ENCODE assay signal across 15 cellular contexts in the genomic region with DNA sequence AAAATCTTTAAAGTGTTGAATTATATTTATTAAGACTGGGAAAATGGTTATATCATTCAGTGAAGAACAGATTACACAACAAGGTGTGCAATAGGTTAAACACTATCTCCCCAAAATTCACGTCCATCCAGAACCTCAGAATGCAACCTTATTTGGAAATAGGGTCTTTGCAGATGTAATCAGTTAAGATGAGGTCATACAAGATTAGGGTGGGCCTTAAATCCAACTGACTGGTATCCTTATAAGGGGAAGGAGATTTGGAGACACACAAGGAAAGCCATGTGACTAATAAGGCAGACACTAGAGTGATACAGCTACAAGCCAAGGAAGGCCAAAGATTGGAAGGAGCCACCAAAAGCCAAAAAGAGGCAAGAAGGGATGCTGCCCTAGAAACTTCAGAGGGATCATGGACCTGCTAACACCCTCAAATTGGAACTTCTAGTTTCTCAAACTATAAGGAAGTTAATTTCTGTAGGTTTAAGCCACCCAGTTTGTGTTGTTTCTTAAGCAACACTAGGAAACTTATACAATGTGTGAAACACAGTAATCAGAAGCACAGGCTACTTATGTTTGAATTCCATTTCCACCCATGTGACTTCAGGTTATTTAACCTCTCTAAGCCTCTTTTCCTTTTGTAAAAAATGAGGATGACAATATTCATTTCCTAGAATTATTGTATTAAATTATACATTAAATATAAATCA. TPM values are rescaled to one million over a fixed set of nuclear protein-coding genes. Genes with fewer than 3 reads are reported as not detected.
DNase-seq lines count a peak whose midpoint lies in the region; ATAC-seq and TF ChIP-seq lines count a peak whose summit lies in the region.
"Had no signal": no experiment of that assay in that cellular context is flagged by ENCODE, and none has a peak within 500 bp of the region (broad histone marks: within the 10 kb centered on the region; RNA-seq: fewer than 3 reads in every experiment).

No MANE protein-coding gene starts in this region.

- no peaks in the 10 kb centered on the region for H3K9me3 ChIP-seq in CD8-positive, alpha-beta memory T cell (ENCODE audit: low read length)
- H3K9me3 ChIP-seq in IMR-90 (ENCODE audit: control insufficient read depth, insufficient read depth, low read length) (no peaks in the 10 kb centered on the region), osteoblast (ENCODE audit: low read depth, low read length) (no peaks in the 10 kb centered on the region), Caco-2 (no peaks in the 10 kb centered on the region)
- H3K9me3 ChIP-seq: tibial nerve had no signal

- TF ChIP-seq POLR2A in IMR-90 (IDR thresholded peaks at IDR 0.05; ENCODE audit: low read depth, low read length): no peak

- H3K4me1 ChIP-seq in CD8-positive, alpha-beta memory T cell (ENCODE audit: insufficient read depth, low read length): peaks cover 34% of the 10 kb centered on the region
- H3K4me1 ChIP-seq in IMR-90 (ENCODE audit: control insufficient read depth, insufficient read depth, low read length) (peaks cover 5% of the 10 kb centered on the region), osteoblast (ENCODE audit: insufficient read depth, low read length) (peaks cover 14% of the 10 kb centered on the region), Caco-2 (peaks cover 35% of the 10 kb centered on the region)

- peaks cover 28 to 63% of the 10 kb centered on the region in 2 experiments for H3K79me1 ChIP-seq in IMR-90 (ENCODE audit: low read depth in 1 of 2, low read length in 2 of 2)

- H3K4me2 ChIP-seq in IMR-90 (ENCODE audit: low read depth, low read length): no peak overlapping the region
- no peak overlapping the region for H3K4me2 ChIP-seq in osteoblast (ENCODE audit: insufficient read depth, low read length)

- no peak for DNase-seq in CD8-positive, alpha-beta memory T cell
- DNase-seq in IMR-90 (peak; percentile 49), dermis blood vessel endothelial cell (peak; percentile 39), osteoblast (ENCODE audit: insufficient read length, low spot score, missing footprints) (peak; percentile 34), hypothalamus (lab: John Stamatoyannopoulos, UW) (no peak), Caco-2 (no peak), NCI-H774 (lab: John Stamatoyannopoulos, UW) (no peak)
- DNase-seq: cerebellar nuclear complex, kidney glomerular epithelial cell, NCI-H2107 had no signal

- H2BK15ac ChIP-seq in IMR-90 (ENCODE audit: low read depth, low read length): no peak overlapping the region

- H3K14ac ChIP-seq in IMR-90 (replicated peaks; ENCODE audit: low read depth, low read length): peak overlapping the region; percentile 57; the same call in 1 of the 2 replicates

- H4K8ac ChIP-seq in IMR-90 (ENCODE audit: low read depth in 2 of 2, low read length in 2 of 2): peak overlapping the region in 1 of 2 experiments; percentile 31; a peak in 2 of 4 replicates

- no peak overlapping the region for H3K27ac ChIP-seq in CD8-positive, alpha-beta memory T cell (ENCODE audit: low read depth, low read length)
- H3K27ac ChIP-seq in IMR-90 (ENCODE audit: insufficient read depth, low read length) (no peak overlapping the region), osteoblast (ENCODE audit: low read depth, low read length) (no peak overlapping the region)

- BruUV-seq in IMR-90 (replicated peaks; lab: Mats Ljungman, UMichigan) (no TSS peak), Caco-2 (replicated peaks; lab: Mats Ljungman, UMichigan) (no TSS peak)

- peaks cover 30 to 70% (median 53%) of the 10 kb centered on the region in 3 donors for H3K4me1 Mint-ChIP-seq in CD8-positive, alpha-beta memory T cell
- H3K4me1 Mint-ChIP-seq in Caco-2 (ENCODE audit: low read depth, unreplicated experiment): peaks cover 20% of the 10 kb centered on the region

- H2BK20ac ChIP-seq in IMR-90 (ENCODE audit: low read depth, low read length): no peak overlapping the region

- H3K4ac ChIP-seq in IMR-90 (ENCODE audit: low read depth, low read length): peak overlapping the region; percentile 58; the same call in 1 of the 2 replicates

- peak overlapping the region; percentile 49; the same call in 1 of the 2 replicates for H3K23ac ChIP-seq in IMR-90 (ENCODE audit: low read depth, low read length)

- dilution Hi-C loops in IMR-90 (cut with HindIII; ENCODE audit: low sequenced_read_pairs, unreplicated experiment): no loop called here

- no peak overlapping the region for H4K91ac ChIP-seq in IMR-90 (ENCODE audit: insufficient read depth, low read depth, low read length)

- H3K36me3 Mint-ChIP-seq in CD8-positive, alpha-beta memory T cell: peaks cover 0 to 6% (median 2%) of the 10 kb centered on the region in 3 donors
- H3K36me3 Mint-ChIP-seq in Caco-2 (ENCODE audit: insufficient read depth, unreplicated experiment): peaks cover 11% of the 10 kb centered on the region

- no peaks in the 10 kb centered on the region for H3K9me3 Mint-ChIP-seq in CD8-positive, alpha-beta memory T cell
- no peaks in the 10 kb centered on the region for H3K9me3 Mint-ChIP-seq in Caco-2 (ENCODE audit: unreplicated experiment)
- H3K9me3 Mint-ChIP-seq: activated T-helper 2 cell treated with anti-CD3 and anti-CD28 coated beads, Interferon-gamma antibody, Interleukin-2, Interleukin-4, amounts not matched to agents 10 μg/mL and 5 μg/mL and 100 μg/mL, durations not matched to agents 14 hours and 24 hours and 36 hours had no signal

- CTCF ChIA-PET in CD8-positive, alpha-beta memory T cell (lab: Charles Lee): no interaction called here
- CTCF ChIA-PET in IMR-90 (lab: Yijun Ruan, JAX): no interaction called here
- CTCF ChIA-PET in Caco-2 (lab: Charles Lee): no interaction called here

- H3K27me3 ChIP-seq in CD8-positive, alpha-beta memory T cell (ENCODE audit: insufficient read depth, low read length, poor library complexity, severe bottlenecking): no peaks in the 10 kb centered on the region
- H3K27me3 ChIP-seq in IMR-90 (ENCODE audit: control insufficient read depth, insufficient read depth, low read length) (no peaks in the 10 kb centered on the region), osteoblast (ENCODE audit: insufficient read depth, low read length) (no peaks in the 10 kb centered on the region), Caco-2 (replicated peaks; ENCODE audit: control insufficient read depth, insufficient read depth, low read length) (no peaks in the 10 kb centered on the region)
- H3K27me3 ChIP-seq: tibial nerve had no signal

- peaks cover 27% of the 10 kb centered on the region for H4K20me1 ChIP-seq in IMR-90 (ENCODE audit: insufficient read depth, low read length)
- H4K20me1 ChIP-seq in osteoblast (ENCODE audit: insufficient read depth, low read length): peaks cover 11% of the 10 kb centered on the region

- no peak overlapping the region for H3K56ac ChIP-seq in IMR-90 (ENCODE audit: extremely low read depth, insufficient read depth, low read length)

- H4K5ac ChIP-seq in IMR-90 (ENCODE audit: low read depth, low read length): peak overlapping the region; percentile 64; the same call in 1 of the 2 replicates

- H3K4me3 ChIP-seq in CD8-positive, alpha-beta memory T cell (ENCODE audit: low read length): no peak overlapping the region
- H3K4me3 ChIP-seq in IMR-90 (ENCODE audit: insufficient read depth, low read depth, low read length) (no peak overlapping the region), osteoblast (ENCODE audit: insufficient read depth, low read length) (no peak overlapping the region), Caco-2 (ENCODE audit: low read depth, low read length) (no peak overlapping the region)
- H3K4me3 ChIP-seq: tibial nerve had no signal

- POLR2A ChIA-PET in CD8-positive, alpha-beta memory T cell (lab: Charles Lee): no interaction called here
- POLR2A ChIA-PET in IMR-90 (lab: Charles Lee; ENCODE audit: unreplicated experiment) (no interaction called here), Caco-2 (lab: Charles Lee) (no interaction called here)

- no peak overlapping the region for H2BK5ac ChIP-seq in IMR-90 (ENCODE audit: low read depth, low read length, poor library complexity, severe bottlenecking)

- no peak for TF ChIP-seq RAD21 in IMR-90 (IDR thresholded peaks at IDR 0.05; ENCODE audit: low read length)

- H3K4me3 Mint-ChIP-seq in CD8-positive, alpha-beta memory T cell: peak overlapping the region in 1 of 7 donors; percentile 23
- H3K4me3 Mint-ChIP-seq in Caco-2 (ENCODE audit: unreplicated experiment): no peak overlapping the region

- H3K9ac ChIP-seq in IMR-90 (ENCODE audit: low read depth, low read length): no peak overlapping the region

- H2BK120ac ChIP-seq in IMR-90 (ENCODE audit: low read depth, low read length): no peak overlapping the region

- no CpG with 5 or more reads among the region's 1 CpG for WGBS in IMR-90 (ENCODE audit: extremely low coverage in 2 of 2, insufficient read length in 1 of 2), 2 experiments

- no peaks in the 10 kb centered on the region for H3K36me3 ChIP-seq in CD8-positive, alpha-beta memory T cell (ENCODE audit: insufficient read depth, low read length)
- H3K36me3 ChIP-seq in IMR-90 (ENCODE audit: control insufficient read depth, insufficient read depth, low read length) (no peaks in the 10 kb centered on the region), osteoblast (ENCODE audit: insufficient read depth, low read length) (no peaks in the 10 kb centered on the region), Caco-2 (ENCODE audit: control insufficient read depth, insufficient read depth, low read length) (no peaks in the 10 kb centered on the region; the same call in 1 of the 2 replicates)

- TF ChIP-seq CTCF in IMR-90 (conservative IDR thresholded peaks at IDR 0.05; ENCODE audit: low read depth, low read length) (no peak), osteoblast (IDR thresholded peaks at IDR 0.05; ENCODE audit: extremely low read depth, low read depth, low read length) (no peak), Caco-2 (IDR thresholded peaks at IDR 0.05; ENCODE audit: insufficient read depth in 1 of 2, low read depth in 1 of 2, low read length in 1 of 2, severe bottlenecking in 1 of 2, unreplicated experiment in 1 of 2) (no peak)

- no peaks in the 10 kb centered on the region for H3K27me3 Mint-ChIP-seq in CD8-positive, alpha-beta memory T cell
- no peaks in the 10 kb centered on the region for H3K27me3 Mint-ChIP-seq in Caco-2 (ENCODE audit: insufficient read depth, unreplicated experiment)
- H3K27me3 Mint-ChIP-seq: progenitor cell of endocrine pancreas had no signal

- in situ Hi-C loops in IMR-90 (cut with MboI; ENCODE audit: low sequenced_read_pairs): no loop called here

- 0 out of 2 replicates have a peak overlapping the region, but pooled peaks have one; percentile 23 for H3K18ac ChIP-seq in IMR-90 (ENCODE audit: low read depth, low read length)

- peaks cover 80% of the 10 kb centered on the region for H3K79me2 ChIP-seq in osteoblast (ENCODE audit: insufficient read depth, low read length)

- H2AK5ac ChIP-seq in IMR-90 (ENCODE audit: low read depth, low read length): no peak overlapping the region

- peak overlapping the region in 7 of 8 donors; percentile 9 to 82 (median 66) for H3K27ac Mint-ChIP-seq in CD8-positive, alpha-beta memory T cell
- no peak overlapping the region for H3K27ac Mint-ChIP-seq in Caco-2 (ENCODE audit: unreplicated experiment)
- H3K27ac Mint-ChIP-seq: activated T-helper 2 cell treated with anti-CD3 and anti-CD28 coated beads, Interferon-gamma antibody, Interleukin-2, Interleukin-4, amounts not matched to agents 10 μg/mL and 5 μg/mL and 100 μg/mL, durations not matched to agents 14 hours and 24 hours and 36 hours; progenitor cell of endocrine pancreas had no signal

- peak; percentile 29; the same call in 1 of the 2 replicates for ATAC-seq in IMR-90 (ENCODE audit: low read depth)
- no peak for ATAC-seq in GM18858 (IDR thresholded peaks at IDR 0.05; ENCODE audit: unreplicated experiment)
- ATAC-seq: activated CD4-positive, CD25-positive, alpha-beta regulatory T cell treated with anti-CD3 and anti-CD28 coated beads, Interleukin-2, amount 50 U/mL, for 24 hours had no signal

- intact Hi-C loops in IMR-90 (cut with micrococcal nuclease): no loop called here
- intact Hi-C loops in Caco-2 (cut with micrococcal nuclease; ENCODE audit: unreplicated experiment): no loop called here

- H2AFZ ChIP-seq in IMR-90 (replicated peaks; ENCODE audit: low read length, poor library complexity): no peak overlapping the region
- H2AFZ ChIP-seq in osteoblast (ENCODE audit: low read length): no peak overlapping the region

- no peak overlapping the region for H2AK9ac ChIP-seq in IMR-90 (replicated peaks; ENCODE audit: low read depth, low read length, poor library complexity)

- H3K9me1 ChIP-seq in IMR-90 (ENCODE audit: insufficient read depth, low read length): no peaks in the 10 kb centered on the region

RNA-seq across cellular contexts. Expression of a gene that starts 16.9 kb away (rescaled TPM):
- 10 to 100 TPM; 53.3 to 61.9 TPM for total RNA-seq in CD8-positive, alpha-beta memory T cell
- 18.8 TPM for polyA plus RNA-seq in CD8-positive, alpha-beta memory T cell
- 29.9 and 32.2 TPM in 2 replicates for total RNA-seq in IMR-90 (2012; rRNA removed)
- 25.4 and 26.0 TPM in 2 replicates for polyA plus RNA-seq in IMR-90 (2012; rRNA removed)
- polyA plus RNA-seq in IMR-90 (2012; cell fraction: cytosol; rRNA removed): 16.3 and 17.2 TPM in 2 replicates
- 9.8 and 15.3 TPM in 2 replicates for polyA plus RNA-seq in IMR-90 (2012; cell fraction: nucleus; rRNA removed; ENCODE audit: low replicate concordance)
- total RNA-seq in dermis blood vessel endothelial cell: 50.9 and 62.0 TPM in 2 replicates
- 38.0 and 38.3 TPM in 2 replicates for total RNA-seq in osteoblast
- total RNA-seq in Caco-2 (2022): 92.1 and 95.9 TPM in 2 replicates

Comparison
In these comparisons a context has a peak if more than half of its experiments do, and no peak if none do; other contexts are left out.
1. DNase-seq: peak in IMR-90 (single experiment), dermis blood vessel endothelial cell (single experiment) and osteoblast (single experiment); none in CD8-positive, alpha-beta memory T cell (0 of 5), hypothalamus (0 of 51), Caco-2 (0 of 2) and NCI-H774 (single experiment).